21 cellular contexts compared by ENCODE assay signal in genomic region chr7:153190986-153191385, GRCh38.
"Had no signal": no experiment of that assay in that cellular context is flagged by ENCODE, and none has a peak within 500 bp of the region (broad histone marks: within the 10 kb centered on the region; RNA-seq: fewer than 3 reads in every experiment).

No MANE protein-coding gene starts in this region.

- H3K27me3 ChIP-seq: gastrocnemius medialis, hepatocyte, spleen had no signal

- H3K36me3 ChIP-seq: gastrocnemius medialis, spleen had no signal

- H3K9me3 ChIP-seq: gastrocnemius medialis, mucosa of descending colon, psoas muscle, spleen had no signal

- H3K79me2 ChIP-seq: hepatocyte had no signal

- H3K27me3 Mint-ChIP-seq: naive B cell; natural killer cell treated with Interleukin-12 subunit alpha and Interleukin-12 subunit beta and Interleukin-15 and Interleukin-18, amount 100 ng/mL, for 72 hours; type B pancreatic cell had no signal

- H3K36me3 Mint-ChIP-seq: mesothelial cell of epicardium; naive B cell; natural killer cell treated with Interleukin-12 subunit alpha and Interleukin-12 subunit beta and Interleukin-15 and Interleukin-18, amount 100 ng/mL, for 72 hours; type B pancreatic cell had no signal

- H3K4me2 ChIP-seq: hepatocyte had no signal

- H2AFZ ChIP-seq: hepatocyte had no signal

- H3K27ac ChIP-seq: dorsolateral prefrontal cortex, gastrocnemius medialis, hepatocyte, psoas muscle, skin epidermis, spleen had no signal

- H3K27ac Mint-ChIP-seq: mesothelial cell of epicardium; naive B cell; natural killer cell treated with Interleukin-12 subunit alpha and Interleukin-12 subunit beta and Interleukin-15 and Interleukin-18, amount 100 ng/mL, for 72 hours; stimulated activated memory B cell treated with anti-CD40 and anti-IgM and Interleukin-4, amounts not matched to agents 10 μg/mL and 1 μg/mL and 100 μg/mL, for 72 hours; type B pancreatic cell had no signal

- H3K4me1 ChIP-seq: gastrocnemius medialis, psoas muscle, spleen had no signal

- H3K9me3 Mint-ChIP-seq: type B pancreatic cell had no signal

- DNase-seq: effector CD4-positive, alpha-beta T cell; gastrocnemius medialis; kidney; mesenchymal stem cell; naive B cell; nucleus accumbens; psoas muscle; right cardiac atrium; spleen; stimulated activated CD4-positive, alpha-beta T cell treated with anti-CD3 and anti-CD28 coated beads, Interleukin-4, amount 100 ng/mL, for 4 hours; stimulated activated naive CD8-positive, alpha-beta T cell treated with anti-CD3 and anti-CD28 coated beads, Interleukin-15, Interleukin-2, amounts not matched to agents 100 U/mL and 50 U/mL, for 24 hours had no signal

- FAIRE-seq: colon, kidney had no signal

- ATAC-seq: mucosa of descending colon; natural killer cell treated with Interleukin-12 subunit alpha and Interleukin-12 subunit beta and Interleukin-15 and Interleukin-18, amount 100 ng/mL, for 72 hours; right cardiac atrium; stimulated activated memory B cell treated with anti-CD40 and anti-IgM and Interleukin-4, amounts not matched to agents 10 μg/mL and 1 μg/mL and 100 μg/mL, for 72 hours; stimulated activated naive CD8-positive, alpha-beta T cell treated with anti-CD3 and anti-CD28 coated beads, Interleukin-15, Interleukin-2, amounts not matched to agents 100 U/mL and 50 U/mL, for 24 hours had no signal

- H3K4me3 ChIP-seq: dorsolateral prefrontal cortex, gastrocnemius medialis, hepatocyte, mucosa of descending colon, psoas muscle, skin epidermis, spleen had no signal

- H3K4me1 Mint-ChIP-seq: mesothelial cell of epicardium, naive B cell, neural crest cell had no signal

- H3K4me3 Mint-ChIP-seq: mesothelial cell of epicardium; natural killer cell treated with Interleukin-12 subunit alpha and Interleukin-12 subunit beta and Interleukin-15 and Interleukin-18, amount 100 ng/mL, for 72 hours; neural crest cell; stimulated activated memory B cell treated with anti-CD40 and anti-IgM and Interleukin-4, amounts not matched to agents 10 μg/mL and 1 μg/mL and 100 μg/mL, for 72 hours; type B pancreatic cell had no signal
